Comparison of ENCODE assay signal across 8 cellular contexts in genomic region chr7:93921607-93922446, GRCh38. TPM values are rescaled to one million over a fixed set of nuclear protein-coding genes. Genes with fewer than 3 reads are reported as not detected.
DNase-seq lines count a peak whose midpoint lies in the region; ATAC-seq and TF ChIP-seq lines count a peak whose summit lies in the region.

GNG11 (plus strand) TSS chr7:93921735; CDS start chr7:93922138, 403 bp downstream.

- WGBS in thymus: 2% methylated on average over 38 of the region's 38 CpGs

- peak within 1 kb of the TSS; percentile 51 for H3K4me3 Mint-ChIP-seq in activated T-helper 1 cell treated with anti-CD3 and anti-CD28 coated beads, Interleukin-12 subunit alpha, Interleukin-12 subunit beta, Interleukin-2, Interleukin-4 antibody, amounts not matched to agents 30 ng/mL and 10 ng/mL and 1 ng/mL, durations not matched to agents 14 hours and 24 hours and 36 hours
- H3K4me3 Mint-ChIP-seq in naive thymus-derived CD8-positive, alpha-beta T cell: peak within 1 kb of the TSS; percentile 45 to 75 (median 66)

- H3K9me3 Mint-ChIP-seq in activated T-helper 1 cell treated with anti-CD3 and anti-CD28 coated beads, Interleukin-12 subunit alpha, Interleukin-12 subunit beta, Interleukin-2, Interleukin-4 antibody, amounts not matched to agents 30 ng/mL and 10 ng/mL and 1 ng/mL, durations not matched to agents 14 hours and 24 hours and 36 hours: no peaks in the 10 kb centered on the region
- H3K9me3 Mint-ChIP-seq in naive thymus-derived CD8-positive, alpha-beta T cell: peaks cover 0 to 2% (median 0%) of the 10 kb centered on the region in 9 donors

- H3K36me3 ChIP-seq in thymus (ENCODE audit: control insufficient read depth, insufficient read depth): no peaks in the 10 kb centered on the region

- H3K27me3 ChIP-seq in thymus (ENCODE audit: control insufficient read depth, insufficient read depth): no peaks in the 10 kb centered on the region

- peak; percentile 89 for ATAC-seq in GM21825 (IDR thresholded peaks at IDR 0.05; ENCODE audit: unreplicated experiment)
- peak; percentile 59 to 64 for ATAC-seq in naive thymus-derived CD8-positive, alpha-beta T cell

- H3K27ac ChIP-seq in thymus (ENCODE audit: low read depth): peak within 1 kb of the TSS; percentile 64

- H3K9me3 ChIP-seq in thymus (ENCODE audit: control insufficient read depth): no peaks in the 10 kb centered on the region

- H3K4me3 ChIP-seq in GM12865 (ENCODE audit: low read depth, low read length) (peak within 1 kb of the TSS; percentile 73), foreskin fibroblast (ENCODE audit: low read depth in 1 of 2, low read length in 2 of 2) (peak within 1 kb of the TSS; percentile 77 to 86), thymus (ENCODE audit: low read length) (peak within 1 kb of the TSS; percentile 45)

- intact Hi-C loops in activated T-helper 1 cell treated with anti-CD3 and anti-CD28 coated beads, Interleukin-12 subunit alpha, Interleukin-12 subunit beta, Interleukin-2, Interleukin-4 antibody, amounts not matched to agents 30 ng/mL and 10 ng/mL and 1 ng/mL, durations not matched to agents 14 hours and 24 hours and 36 hours (cut with micrococcal nuclease): loop anchor here (5.0 kb wide), 1 partner anchor 80 kb away; the partner anchor contains the start of gene BET1

- peaks cover 16% of the 10 kb centered on the region for H3K27me3 Mint-ChIP-seq in activated T-helper 1 cell treated with anti-CD3 and anti-CD28 coated beads, Interleukin-12 subunit alpha, Interleukin-12 subunit beta, Interleukin-2, Interleukin-4 antibody, amounts not matched to agents 30 ng/mL and 10 ng/mL and 1 ng/mL, durations not matched to agents 14 hours and 24 hours and 36 hours (ENCODE audit: insufficient read depth)
- H3K27me3 Mint-ChIP-seq in naive thymus-derived CD8-positive, alpha-beta T cell: peaks cover 15 to 48% (median 25%) of the 10 kb centered on the region in 5 donors

- no peaks in the 10 kb centered on the region for H3K36me3 Mint-ChIP-seq in activated T-helper 1 cell treated with anti-CD3 and anti-CD28 coated beads, Interleukin-12 subunit alpha, Interleukin-12 subunit beta, Interleukin-2, Interleukin-4 antibody, amounts not matched to agents 30 ng/mL and 10 ng/mL and 1 ng/mL, durations not matched to agents 14 hours and 24 hours and 36 hours (ENCODE audit: low read depth)
- no peaks in the 10 kb centered on the region for H3K36me3 Mint-ChIP-seq in naive thymus-derived CD8-positive, alpha-beta T cell

- TF ChIP-seq CTCF in GM12865 (IDR thresholded peaks at IDR 0.05; ENCODE audit: insufficient read depth, low read depth, low read length, missing control alignments): no peak
- TF ChIP-seq CTCF in foreskin fibroblast (IDR thresholded peaks at IDR 0.05; ENCODE audit: low read depth, low read length): no peak

- POLR2A ChIA-PET in naive thymus-derived CD8-positive, alpha-beta T cell (lab: Charles Lee): interaction anchor here (0.7 kb wide), 1 partner anchor 15 kb away, joined by 3 read pairs; no protein-coding TSS in a partner anchor

- DNase-seq in GM12865 (ENCODE audit: low read depth): peak; percentile 58
- peak; percentile 94 for DNase-seq in LHCN-M2 (ENCODE audit: low read depth)
- no peak for DNase-seq in activated T-helper 1 cell treated with anti-CD3 and anti-CD28 coated beads, Interleukin-12 subunit alpha, Interleukin-12 subunit beta, Interleukin-2, Interleukin-4 antibody, amounts not matched to agents 30 ng/mL and 10 ng/mL and 1 ng/mL, durations not matched to agents 14 hours and 24 hours and 36 hours (ENCODE audit: low spot score)
- DNase-seq in foreskin fibroblast: peak; percentile 74 to 89
- DNase-seq in naive thymus-derived CD8-positive, alpha-beta T cell: peak in 4 of 10 donors; percentile 2 to 17 (median 8)
- DNase-seq in NK-92 (lab: John Stamatoyannopoulos, UW; ENCODE audit: unreplicated experiment): no peak

- no peaks in the 10 kb centered on the region for H3K4me1 Mint-ChIP-seq in activated T-helper 1 cell treated with anti-CD3 and anti-CD28 coated beads, Interleukin-12 subunit alpha, Interleukin-12 subunit beta, Interleukin-2, Interleukin-4 antibody, amounts not matched to agents 30 ng/mL and 10 ng/mL and 1 ng/mL, durations not matched to agents 14 hours and 24 hours and 36 hours (ENCODE audit: low read depth)
- peaks cover 0 to 7% (median 3%) of the 10 kb centered on the region in 4 donors for H3K4me1 Mint-ChIP-seq in naive thymus-derived CD8-positive, alpha-beta T cell

- H3K4me1 ChIP-seq in thymus (ENCODE audit: control insufficient read depth, insufficient read depth, low read length): no peaks in the 10 kb centered on the region

- H3K27ac Mint-ChIP-seq in activated T-helper 1 cell treated with anti-CD3 and anti-CD28 coated beads, Interleukin-12 subunit alpha, Interleukin-12 subunit beta, Interleukin-2, Interleukin-4 antibody, amounts not matched to agents 30 ng/mL and 10 ng/mL and 1 ng/mL, durations not matched to agents 14 hours and 24 hours and 36 hours: no peak within 1 kb of the TSS
- peak within 1 kb of the TSS in 2 of 10 donors; percentile 43 to 83 for H3K27ac Mint-ChIP-seq in naive thymus-derived CD8-positive, alpha-beta T cell

RNA-seq across cellular contexts. Expression of gene GNG11, which starts in this region (rescaled TPM):
- 90.1 and 92.7 TPM in 2 replicates for total RNA-seq in LHCN-M2 (2014; rRNA removed)
- 46.1 TPM for polyA plus RNA-seq in LHCN-M2 (2012)
- not detected in 2 replicates for total RNA-seq in activated T-helper 1 cell treated with anti-CD3 and anti-CD28 coated beads, Interleukin-12 subunit alpha, Interleukin-12 subunit beta, Interleukin-2, Interleukin-4 antibody, amounts not matched to agents 30 ng/mL and 10 ng/mL and 1 ng/mL, durations not matched to agents 14 hours and 24 hours and 36 hours
- total RNA-seq in naive thymus-derived CD8-positive, alpha-beta T cell: under 1 TPM in 1 of 2 experiments, not detected in 1; 0.16 TPM
- polyA plus RNA-seq in naive thymus-derived CD8-positive, alpha-beta T cell: not detected
- 28.6 TPM for polyA plus RNA-seq in thymus

Comparison
In these comparisons a context has a peak if more than half of its experiments do, and no peak if none do; other contexts are left out.
1. RNA of gene GNG11 (total RNA-seq): 90.1 to 92.7 TPM in LHCN-M2; 0.16 TPM in naive thymus-derived CD8-positive, alpha-beta T cell and not detected in activated T-helper 1 cell treated with anti-CD3 and anti-CD28 coated beads, Interleukin-12 subunit alpha, Interleukin-12 subunit beta, Interleukin-2, Interleukin-4 antibody, amounts not matched to agents 30 ng/mL and 10 ng/mL and 1 ng/mL, durations not matched to agents 14 hours and 24 hours and 36 hours; every median in the first group is over 10 times any median in the second.
2. RNA of gene GNG11 (polyA plus RNA-seq): 28.6 TPM in thymus (single experiment); not detected in naive thymus-derived CD8-positive, alpha-beta T cell; every median in the first group is over 10 times any median in the second.
3. Peak in ATAC-seq in naive thymus-derived CD8-positive, alpha-beta T cell; RNA of the gene not detected or under 1 TPM.
4. DNase-seq: peak in GM12865 (single experiment), LHCN-M2 (single experiment) and foreskin fibroblast (2 of 2); none in activated T-helper 1 cell treated with anti-CD3 and anti-CD28 coated beads, Interleukin-12 subunit alpha, Interleukin-12 subunit beta, Interleukin-2, Interleukin-4 antibody, amounts not matched to agents 30 ng/mL and 10 ng/mL and 1 ng/mL, durations not matched to agents 14 hours and 24 hours and 36 hours (single experiment) and NK-92 (single experiment).
5. Peak in every context shown above with its lines, with median percentiles within 50 percentile points of each other: H3K4me3 ChIP-seq.